ENCODE assay signal across 1 cellular context in genomic region chr19:39082745-39083598, GRCh38.
TF ChIP-seq lines count a peak whose summit lies in the region.

No MANE protein-coding gene starts in this region.

TF ChIP-seq in HEK293, 187 proteins besides CTCF, POLR2A, EP300 and RAD21 (continued from another document):
- no peak for TF ChIP-seq PATZ1 (tag by site-specific recombination; IDR thresholded peaks at IDR 0.05)
- peak; percentile 69 for TF ChIP-seq ZBTB17 (tag by site-specific recombination; IDR thresholded peaks at IDR 0.05)
- TF ChIP-seq ZNF423 (tag by site-specific recombination; IDR thresholded peaks at IDR 0.05): no peak
